ENCODE assay signal across 1 cellular context in the genomic region with DNA sequence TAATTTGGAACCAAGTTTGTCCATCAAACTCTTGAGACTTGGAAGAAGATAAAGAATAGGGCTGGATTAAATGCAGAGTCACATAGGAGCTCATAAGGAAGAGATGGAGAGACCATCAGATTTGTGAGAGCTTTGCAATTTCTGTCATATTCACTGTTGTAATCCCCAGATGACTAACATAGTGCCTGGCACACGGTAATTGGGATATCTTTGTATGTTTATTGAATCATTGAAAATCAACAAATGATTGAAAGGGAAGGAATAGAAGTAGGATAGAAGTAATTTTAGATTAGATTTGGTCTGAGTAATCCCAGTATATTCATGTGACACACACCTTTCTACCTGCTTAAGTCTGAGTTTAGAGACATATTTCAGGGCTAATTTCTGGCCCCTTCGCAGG.
TF ChIP-seq lines count a peak whose summit lies in the region.

No MANE protein-coding gene starts in this region.

TF ChIP-seq in A549, 52 proteins besides CTCF, POLR2A, EP300 and RAD21 (continued from another document):
- TF ChIP-seq, protein P1, sequence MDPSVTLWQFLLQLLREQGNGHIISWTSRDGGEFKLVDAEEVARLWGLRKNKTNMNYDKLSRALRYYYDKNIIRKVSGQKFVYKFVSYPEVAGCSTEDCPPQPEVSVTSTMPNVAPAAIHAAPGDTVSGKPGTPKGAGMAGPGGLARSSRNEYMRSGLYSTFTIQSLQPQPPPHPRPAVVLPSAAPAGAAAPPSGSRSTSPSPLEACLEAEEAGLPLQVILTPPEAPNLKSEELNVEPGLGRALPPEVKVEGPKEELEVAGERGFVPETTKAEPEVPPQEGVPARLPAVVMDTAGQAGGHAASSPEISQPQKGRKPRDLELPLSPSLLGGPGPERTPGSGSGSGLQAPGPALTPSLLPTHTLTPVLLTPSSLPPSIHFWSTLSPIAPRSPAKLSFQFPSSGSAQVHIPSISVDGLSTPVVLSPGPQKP (IDR thresholded peaks at IDR 0.05; ENCODE audit: low read depth, low read length): no peak
- TF ChIP-seq SREBF2 (IDR thresholded peaks at IDR 0.05): no peak
